Comparison of ENCODE assay signal across 8 cellular contexts in genomic region chr11:7513210-7514098, GRCh38. TPM values are rescaled to one million over a fixed set of nuclear protein-coding genes. Genes with fewer than 3 reads are reported as not detected.
A peak's percentile ranks its signal among the peaks of the same experiment; 100 is the strongest.
DNase-seq lines count a peak whose midpoint lies in the region; ATAC-seq, FAIRE-seq and TF ChIP-seq lines count a peak whose summit lies in the region.

PPFIBP2 (plus strand) TSS chr11:7513999; CDS start chr11:7549476, 35,477 bp downstream.

- peak; percentile 63 for TF ChIP-seq RAD21 in HepG2 (CRISPR knock-in tag; IDR thresholded peaks at IDR 0.05)

- H3K27ac Mint-ChIP-seq in activated CD4-positive, alpha-beta T cell treated with anti-CD3 and anti-CD28 coated beads, Interleukin-2, amount 10 ng/mL, durations not matched to agents 24 days and 14 days = peak within 1 kb of the TSS; percentile 84

- H3K36me3 ChIP-seq in HepG2 (replicated peaks in 1 of 2; ENCODE audit: control insufficient read depth in 1 of 2, insufficient read depth in 2 of 2, low read length in 2 of 2) = no peaks in the 10 kb centered on the region

- 2% methylated on average over 26 of the region's 80 CpGs for WGBS in HepG2 (ENCODE audit: low lambda C conversion rate)

- POLR2A ChIA-PET in HepG2 (lab: Yijun Ruan, JAX) = interaction anchor here (3.3 kb wide), 1 partner anchor 12 kb away, joined by 22 read pairs; no protein-coding TSS in a partner anchor

- peak within 1 kb of the TSS; percentile 85 for H2AFZ ChIP-seq in HepG2 (ENCODE audit: low read length)

- H3K27me3 ChIP-seq in HepG2 (ENCODE audit: control insufficient read depth in 1 of 2, insufficient read depth in 2 of 2, low read length in 2 of 2) = no peaks in the 10 kb centered on the region; a peak in 2 of 5 replicates

- CTCF ChIA-PET in HepG2 (lab: Yijun Ruan, JAX; ENCODE audit: low intra/inter-chr PET ratio, low total read pairs) = interaction anchor here (1.0 to 1.6 kb wide), 2 partner anchors 144 to 152 kb away, joined by 7 read pairs; no protein-coding TSS in a partner anchor

- TF ChIP-seq EP300 in HepG2 (IDR thresholded peaks at IDR 0.05; ENCODE audit: low read depth in 2 of 2, low read length in 2 of 2) (no peak), HepG2 (CRISPR knock-in tag; IDR thresholded peaks at IDR 0.05; ENCODE audit: borderline replicate concordance) (no peak)

- H3K4me1 Mint-ChIP-seq in activated CD4-positive, alpha-beta T cell treated with anti-CD3 and anti-CD28 coated beads, Interleukin-2, amount 10 ng/mL, durations not matched to agents 24 days and 14 days = peaks cover 12% of the 10 kb centered on the region

- TSS peak; percentile 75 for BruUV-seq in HepG2 (replicated peaks; lab: Mats Ljungman, UMichigan)

- TF ChIP-seq CTCF in HepG2 (CRISPR knock-in tag; IDR thresholded peaks at IDR 0.05) = peak; percentile 85

- peak within 1 kb of the TSS; percentile 92 for H3K4me2 ChIP-seq in HepG2 (ENCODE audit: low read depth, low read length)

- H3K9me3 Mint-ChIP-seq in activated CD4-positive, alpha-beta T cell treated with anti-CD3 and anti-CD28 coated beads, Interleukin-2, amount 10 ng/mL, durations not matched to agents 24 days and 14 days = no peaks in the 10 kb centered on the region

- H3K27me3 Mint-ChIP-seq in activated CD4-positive, alpha-beta T cell treated with anti-CD3 and anti-CD28 coated beads, Interleukin-2, amount 10 ng/mL, durations not matched to agents 24 days and 14 days = peaks cover 30% of the 10 kb centered on the region

- peak within 1 kb of the TSS; percentile 62 for H3K27ac ChIP-seq in HepG2 (ENCODE audit: extremely low read length, insufficient read depth, low read length)

- peak; percentile 88 for FAIRE-seq in GM18507 (lab: Jason Lieb, UNC)
- FAIRE-seq in HepG2 (lab: Jason Lieb, UNC) = peak; percentile 30

- H3K79me2 ChIP-seq in HepG2 (ENCODE audit: insufficient read depth, low read length) = peaks cover 2% of the 10 kb centered on the region

- in situ Hi-C loops in HepG2 (cut with HindIII; ENCODE audit: extremely low pct_ligation_motif_present, low pct_unique_long_range_greater_than_20kb) = no loop called here

- H3K9ac ChIP-seq in HepG2 (ENCODE audit: insufficient read depth, low read depth, low read length) = peak within 1 kb of the TSS; percentile 74

- peak; percentile 76 for ATAC-seq in HG02970 (IDR thresholded peaks at IDR 0.05; ENCODE audit: low FRiP score, unreplicated experiment)
- peak; percentile 88 for ATAC-seq in HepG2

- peak within 1 kb of the TSS; percentile 90 for H3K4me3 Mint-ChIP-seq in activated CD4-positive, alpha-beta T cell treated with anti-CD3 and anti-CD28 coated beads, Interleukin-2, amount 10 ng/mL, durations not matched to agents 24 days and 14 days

- H3K9me3 ChIP-seq in HepG2 (ENCODE audit: low read length) = no peaks in the 10 kb centered on the region

- DNase-seq in A172 (ENCODE audit: low spot score) = peak; percentile 26
- DNase-seq in GM18507 (ENCODE audit: extremely low spot score, insufficient read length, low read depth) = peak; percentile 83
- DNase-seq in NCI-H2227 treated with DMSO at 0.1 percent for 48 hours (lab: John Stamatoyannopoulos, UW) = peak; percentile 48
- peak; percentile 97 for DNase-seq in activated CD4-positive, alpha-beta T cell treated with anti-CD3 and anti-CD28 coated beads, Interleukin-2, amount 10 ng/mL, durations not matched to agents 24 days and 14 days
- peak; percentile 55 for DNase-seq in dedifferentiated amniotic fluid mesenchymal stem cell (ENCODE audit: extremely low spot score)
- peak; percentile 58 for DNase-seq in HepG2 (ENCODE audit: low spot score)
- peak; percentile 74 to 82 for DNase-seq in stimulated activated CD4-positive, alpha-beta T cell treated with anti-CD3 and anti-CD28 coated beads, Interleukin-2, amount 100 ng/mL, for 48 hours

- no peaks in the 10 kb centered on the region for H3K36me3 Mint-ChIP-seq in activated CD4-positive, alpha-beta T cell treated with anti-CD3 and anti-CD28 coated beads, Interleukin-2, amount 10 ng/mL, durations not matched to agents 24 days and 14 days (ENCODE audit: low read depth)

- peak; percentile 37 to 62; a peak in 2 of 4 replicates for TF ChIP-seq POLR2A in HepG2 (IDR thresholded peaks at IDR 0.05; ENCODE audit: insufficient read depth in 1 of 2, low read depth in 2 of 2, low read length in 2 of 2)

- peak within 1 kb of the TSS; percentile 65 to 93 (median 72) for H3K4me3 ChIP-seq in HepG2 (replicated peaks in 1 of 3; ENCODE audit: insufficient read depth in 1 of 3, low read depth in 2 of 3, low read length in 3 of 3)

- intact Hi-C loops in activated CD4-positive, alpha-beta T cell treated with anti-CD3 and anti-CD28 coated beads, Interleukin-2, amount 10 ng/mL, durations not matched to agents 24 days and 14 days (cut with micrococcal nuclease) = loop anchor here (1.0 to 2.0 kb wide), 2 partner anchors 152 to 175 kb away; no protein-coding TSS in a partner anchor
- intact Hi-C loops in HepG2 (cut with micrococcal nuclease; ENCODE audit: unreplicated experiment) = loop anchor here (1.0 to 2.0 kb wide), 4 partner anchors 35 to 151 kb away; no protein-coding TSS in a partner anchor

- H4K20me1 ChIP-seq in HepG2 (ENCODE audit: insufficient read depth, low read length) = no peaks in the 10 kb centered on the region

- H3K4me1 ChIP-seq in HepG2 (ENCODE audit: insufficient read depth, low read length) = peaks cover 48% of the 10 kb centered on the region

TF ChIP-seq in HepG2, 621 proteins besides CTCF, POLR2A, EP300 and RAD21 (continues in another document):
- TF ChIP-seq ZNF574 (CRISPR knock-in tag; IDR thresholded peaks at IDR 0.05) (0 out of 2 replicates have a peak, but pooled peaks have one; percentile 34), ZBTB7A (CRISPR knock-in tag; IDR thresholded peaks at IDR 0.05) (no peak), ZNF816 (CRISPR knock-in tag; IDR thresholded peaks at IDR 0.05; ENCODE audit: borderline replicate concordance) (0 out of 2 replicates have a peak, but pooled peaks have one; percentile 22), ZGPAT (CRISPR knock-in tag; IDR thresholded peaks at IDR 0.05) (peak; percentile 36; the same call in 1 of the 2 replicates), ZNF670 (CRISPR knock-in tag; IDR thresholded peaks at IDR 0.05; ENCODE audit: borderline replicate concordance) (peak; percentile 23; the same call in 1 of the 2 replicates)

RNA-seq across cellular contexts. Expression of gene PPFIBP2, which starts in this region (rescaled TPM):
- total RNA-seq in A172 (2014; rRNA removed; shearing (Covaris generic)) = 0.38 and 3.1 TPM in 2 replicates
- total RNA-seq in activated CD4-positive, alpha-beta T cell treated with anti-CD3 and anti-CD28 coated beads, Interleukin-2, amount 10 ng/mL, durations not matched to agents 24 days and 14 days = 1.2 and 1.6 TPM in 2 replicates
- 15.0 and 15.8 TPM in 2 replicates for total RNA-seq in HepG2 (2016; rRNA removed; fragmentation: Illumina TruSeq; extraction: Trizol)
- total RNA-seq in HepG2 (2016; cell fraction: cytosol; rRNA removed; fragmentation: Illumina TruSeq; extraction: Trizol; ENCODE audit: low read depth) = 10.1 and 10.8 TPM in 2 replicates
- 15.1 and 19.3 TPM in 2 replicates for total RNA-seq in HepG2 (2016; cell fraction: insoluble cytoplasmic fraction; rRNA removed; fragmentation: Illumina TruSeq; extraction: Trizol)
- total RNA-seq in HepG2 (2016; cell fraction: membrane; rRNA removed; fragmentation: Illumina TruSeq; extraction: Trizol) = 9.3 and 12.0 TPM in 2 replicates
- 22.7 and 24.0 TPM in 2 replicates for total RNA-seq in HepG2 (2016; cell fraction: nucleus; rRNA removed; fragmentation: Illumina TruSeq; extraction: Trizol)
- polyA plus RNA-seq in HepG2 (2011; rRNA removed) = 41.6 and 52.5 TPM in 2 replicates
- polyA plus RNA-seq in HepG2 (2011; cell fraction: cytosol; rRNA removed) = 21.9 and 27.8 TPM in 2 replicates
- 94.0 and 96.1 TPM in 2 replicates for polyA plus RNA-seq in HepG2 (2011; cell fraction: nucleus; rRNA removed)
- 27.5 and 36.7 TPM in 2 replicates for polyA plus RNA-seq in HepG2 (2012)
- polyA plus RNA-seq in HepG2 (2016; cell fraction: cytosol; fragmentation: Illumina TruSeq; extraction: Trizol; ENCODE audit: low read depth) = 2.4 and 2.9 TPM in 2 replicates
- 9.9 and 13.6 TPM in 2 replicates for polyA plus RNA-seq in HepG2 (2016; cell fraction: insoluble cytoplasmic fraction; fragmentation: Illumina TruSeq; extraction: Trizol; ENCODE audit: low read depth)
- 4.7 and 5.9 TPM in 2 replicates for polyA plus RNA-seq in HepG2 (2016; cell fraction: membrane; fragmentation: Illumina TruSeq; extraction: Trizol; ENCODE audit: low read depth)
- polyA plus RNA-seq in HepG2 (2016; cell fraction: nucleus; fragmentation: Illumina TruSeq; extraction: Trizol; ENCODE audit: insufficient read depth, low read depth) = 17.2 and 18.8 TPM in 2 replicates
- 32.4 and 88.1 TPM in 2 replicates for polyA minus RNA-seq in HepG2 (2011; rRNA and poly(A)+ RNA removed; ENCODE audit: low replicate concordance)
- polyA minus RNA-seq in HepG2 (2011; cell fraction: cytosol; rRNA and poly(A)+ RNA removed) = 34.5 and 36.9 TPM in 2 replicates
- 174 and 179 TPM in 2 replicates for polyA minus RNA-seq in HepG2 (2011; cell fraction: nucleus; rRNA and poly(A)+ RNA removed)

Comparison
In these comparisons a context has a peak if more than half of its experiments do, and no peak if none do; other contexts are left out.
1. Peak in every context shown above with its lines: DNase-seq, ATAC-seq, H3K4me3 ChIP-seq and H3K27ac ChIP-seq.
2. DNase-seq: peak in every context shown above with its lines; median percentile 97 in activated CD4-positive, alpha-beta T cell treated with anti-CD3 and anti-CD28 coated beads, Interleukin-2, amount 10 ng/mL, durations not matched to agents 24 days and 14 days; 83 in GM18507; 78 in stimulated activated CD4-positive, alpha-beta T cell treated with anti-CD3 and anti-CD28 coated beads, Interleukin-2, amount 100 ng/mL, for 48 hours; 58 in HepG2; 55 in dedifferentiated amniotic fluid mesenchymal stem cell; 48 in NCI-H2227 treated with DMSO at 0.1 percent for 48 hours; 26 in A172.